Comparison of ENCODE assay signal across 28 cellular contexts in the genomic region with DNA sequence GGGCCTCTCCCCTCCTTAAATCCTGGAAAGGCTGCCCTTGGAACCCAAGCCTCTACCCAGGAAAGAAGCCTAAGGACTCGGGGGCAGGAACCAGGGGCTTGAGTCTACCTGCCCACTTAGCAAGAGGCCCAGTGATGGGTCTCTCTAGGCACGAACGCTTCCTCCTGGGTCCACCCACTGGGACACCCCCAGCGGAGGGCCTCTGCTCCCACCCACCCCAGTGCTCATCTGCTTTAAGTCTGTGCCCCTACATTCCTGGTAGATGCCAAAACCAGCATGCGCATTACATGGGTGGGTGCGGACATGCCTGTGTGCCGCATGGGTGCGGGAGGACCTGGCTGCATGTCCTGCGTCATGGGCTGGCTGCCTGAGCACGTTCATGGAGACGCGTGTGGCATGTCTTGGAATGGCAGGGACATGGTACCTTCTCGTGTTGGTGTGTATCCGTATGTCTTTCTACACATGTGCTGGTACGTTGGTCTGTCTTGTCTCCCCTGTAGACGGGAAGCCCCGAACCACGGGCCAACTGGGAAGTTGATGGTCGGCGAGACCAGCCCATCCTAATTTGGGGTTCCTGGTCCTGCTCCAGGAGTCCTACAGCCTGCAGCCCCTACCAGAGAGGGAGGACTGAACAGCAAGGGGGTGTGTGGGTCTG. TPM values are rescaled to one million over a fixed set of nuclear protein-coding genes. Genes with fewer than 3 reads are reported as not detected.
A peak's percentile ranks its signal among the peaks of the same experiment; 100 is the strongest.
DNase-seq lines count a peak whose midpoint lies in the region; FAIRE-seq and TF ChIP-seq lines count a peak whose summit lies in the region.
"Had no signal": no experiment of that assay in that cellular context is flagged by ENCODE, and none has a peak within 500 bp of the region (broad histone marks: within the 10 kb centered on the region; RNA-seq: fewer than 3 reads in every experiment).

No MANE protein-coding gene starts in this region.

- peaks cover 4 to 10% of the 10 kb centered on the region in 2 experiments; a peak in 2 of 4 replicates for H3K4me1 Mint-ChIP-seq in H9
- H3K4me1 Mint-ChIP-seq: B cell had no signal

- H3K9me3 Mint-ChIP-seq in H9 = no peaks in the 10 kb centered on the region
- H3K9me3 Mint-ChIP-seq: CD8-positive, alpha-beta T cell; HFFc6 had no signal

- CTCF ChIA-PET in H1 (lab: Charles Lee; ENCODE audit: partially characterized antibody) = no interaction called here

- H3K36me3 ChIP-seq in H1 (ENCODE audit: control insufficient read depth in 2 of 4, insufficient read depth in 4 of 4, low read length in 3 of 4) = no peaks in the 10 kb centered on the region
- H3K36me3 ChIP-seq: HAP-1, MG63 had no signal

- no peaks in the 10 kb centered on the region for H3K9me3 ChIP-seq in H1 (ENCODE audit: insufficient read depth in 2 of 2, low read depth in 1 of 2, low read length in 1 of 2)
- H3K9me3 ChIP-seq in H9 (ENCODE audit: control insufficient read depth, low read depth, low read length) = no peaks in the 10 kb centered on the region
- H3K9me3 ChIP-seq: Caco-2, HAP-1, MG63 had no signal

- H3K4me3 ChIP-seq in H1 (ENCODE audit: extremely low read depth in 1 of 4, insufficient read depth in 2 of 4, low read depth in 3 of 4, low read length in 4 of 4) = no peak overlapping the region
- H3K4me3 ChIP-seq: GM12878, GM23248, HAP-1, MG63 had no signal

- TF ChIP-seq CTCF in H1 (IDR thresholded peaks at IDR 0.05; ENCODE audit: control extremely low read depth in 1 of 3, insufficient read depth in 1 of 3, low read depth in 1 of 3, low read length in 3 of 3) (no peak), GM10266 (IDR thresholded peaks at IDR 0.05; ENCODE audit: control insufficient read depth, insufficient read depth, low read depth, missing control alignments) (no peak), H9 (conservative IDR thresholded peaks at IDR 0.05) (no peak)

- no peak for TF ChIP-seq POLR2A in H1 (IDR thresholded peaks at IDR 0.05; ENCODE audit: control extremely low read depth in 1 of 2, low read depth in 2 of 2, low read length in 2 of 2)

- H3K79me1 ChIP-seq in H1 (ENCODE audit: low read depth, low read length) (no peaks in the 10 kb centered on the region), H9 (ENCODE audit: insufficient read depth, low read depth, low read length, poor library complexity, severe bottlenecking) (no peaks in the 10 kb centered on the region)

- H3K23me2 ChIP-seq in H1 (ENCODE audit: low read depth, low read length) = no peaks in the 10 kb centered on the region
- no peaks in the 10 kb centered on the region for H3K23me2 ChIP-seq in H9 (ENCODE audit: insufficient read length, low read depth, low read length, poor library complexity, severe bottlenecking)

- H3K79me2 ChIP-seq in H1 (ENCODE audit: control insufficient read depth in 1 of 2, insufficient read depth in 2 of 2, low read length in 2 of 2) (no peaks in the 10 kb centered on the region), H9 (ENCODE audit: insufficient read depth, low read length) (no peaks in the 10 kb centered on the region)

- H4K91ac ChIP-seq in H1 (replicated peaks; ENCODE audit: insufficient read length, low read length) = no peak overlapping the region
- H4K91ac ChIP-seq in H9 (ENCODE audit: insufficient read length, low read depth, low read length) = no peak overlapping the region

- no peak overlapping the region; a peak in 1 of 5 replicates for H3K4me3 Mint-ChIP-seq in H9
- H3K4me3 Mint-ChIP-seq: B cell; CD8-positive, alpha-beta T cell; HFFc6 had no signal

- H3K4ac ChIP-seq in H1 (replicated peaks; ENCODE audit: insufficient read length, low read depth, low read length) = no peak overlapping the region
- no peak overlapping the region for H3K4ac ChIP-seq in H9 (ENCODE audit: low read depth, low read length)

- no peaks in the 10 kb centered on the region; a peak in 2 of 7 replicates for H3K27me3 ChIP-seq in H1 (replicated peaks in 1 of 4; ENCODE audit: control insufficient read depth in 3 of 4, extremely low read depth in 1 of 4, insufficient read depth in 3 of 4, low read length in 3 of 4)
- no peaks in the 10 kb centered on the region for H3K27me3 ChIP-seq in H9 (ENCODE audit: insufficient read depth, low read length)
- H3K27me3 ChIP-seq: MG63 had no signal

- H3K27ac ChIP-seq in caudate nucleus (ENCODE audit: low read depth, low read length) = peak overlapping the region; percentile 32
- H3K27ac ChIP-seq in H1 (ENCODE audit: low read depth, low read length) = no peak overlapping the region
- peak overlapping the region; percentile 82 for H3K27ac ChIP-seq in temporal lobe (ENCODE audit: low read depth, low read length)
- no peak overlapping the region for H3K27ac ChIP-seq in H9 (ENCODE audit: insufficient read length, low read depth, low read length)
- H3K27ac ChIP-seq: C4-2B, GM23248 had no signal

- no peak overlapping the region for H2AFZ ChIP-seq in H1 (ENCODE audit: low read length)
- no peak overlapping the region for H2AFZ ChIP-seq in H9 (ENCODE audit: low read length)
- H2AFZ ChIP-seq: GM23248 had no signal

- H3K4me1 ChIP-seq in H1 (replicated peaks in 1 of 4; ENCODE audit: control insufficient read depth in 3 of 4, insufficient read depth in 4 of 4, low read length in 3 of 4) = no peaks in the 10 kb centered on the region; a peak in 1 of 7 replicates
- no peaks in the 10 kb centered on the region for H3K4me1 ChIP-seq in H9 (ENCODE audit: insufficient read depth, low read length)
- H3K4me1 ChIP-seq: Caco-2, HAP-1 had no signal

- H2BK15ac ChIP-seq in H1 (ENCODE audit: low read length) = no peak overlapping the region
- no peak overlapping the region for H2BK15ac ChIP-seq in H9 (ENCODE audit: low read depth, low read length)

- TF ChIP-seq RAD21 in H1 (IDR thresholded peaks at IDR 0.05 in 1 of 2, conservative IDR thresholded peaks at IDR 0.05 in 1 of 2; ENCODE audit: low read depth in 2 of 2, low read length in 2 of 2) = no peak

- FAIRE-seq in H1 (lab: Jason Lieb, UNC) = no peak
- FAIRE-seq: G401.6, GM12878 had no signal

- no peak overlapping the region for H3T11ph ChIP-seq in H9 (ENCODE audit: low read length)

- H4K8ac ChIP-seq in H1 (ENCODE audit: extremely low read depth, insufficient read depth, low read length) = no peak overlapping the region
- no peak overlapping the region for H4K8ac ChIP-seq in H9 (replicated peaks; ENCODE audit: insufficient read length, low read depth, low read length)

- peaks cover 7% of the 10 kb centered on the region for H3K27me3 Mint-ChIP-seq in H9 (ENCODE audit: low read depth)
- H3K27me3 Mint-ChIP-seq: B cell had no signal

- TF ChIP-seq EP300 in H1 (IDR thresholded peaks at IDR 0.05; ENCODE audit: borderline replicate concordance in 1 of 2, low read depth in 2 of 2, low read length in 2 of 2) = no peak

- no peak overlapping the region; a peak in 1 of 7 replicates for H3K9ac ChIP-seq in H1 (replicated peaks in 1 of 4; ENCODE audit: extremely low read depth in 1 of 4, low read depth in 3 of 4, low read length in 3 of 4)
- no peak overlapping the region for H3K9ac ChIP-seq in H9 (ENCODE audit: extremely low read depth, insufficient read length, low read length)
- H3K9ac ChIP-seq: GM23248 had no signal

- no peak overlapping the region for H2BK120ac ChIP-seq in H1 (replicated peaks; ENCODE audit: low read depth, low read length)
- H2BK120ac ChIP-seq in H9 (ENCODE audit: low read depth, low read length, poor library complexity, severe bottlenecking) = no peak overlapping the region

- POLR2A ChIA-PET in H1 (lab: Charles Lee; ENCODE audit: partially characterized antibody) = no interaction called here

- H3K4me2 ChIP-seq in H1 (ENCODE audit: insufficient read depth in 1 of 2, low read depth in 2 of 2, low read length in 2 of 2) = no peak overlapping the region
- H3K4me2 ChIP-seq in H9 (ENCODE audit: insufficient read depth, insufficient read length, low read length) = no peak overlapping the region

- 88% methylated on average over 17 of the region's 20 CpGs; no CpG with 5 or more reads in 1 of the 2 experiments for WGBS in H1 (ENCODE audit: extremely low coverage in 1 of 2, insufficient coverage in 1 of 2, insufficient read length in 1 of 2, insufficient replicate concordance in 2 of 2, low coverage in 1 of 2, low lambda C conversion rate in 2 of 2, missing lambda C conversion rate in 1 of 2), 2 experiments
- no CpG with 5 or more reads among the region's 20 CpGs for WGBS in H9 (ENCODE audit: extremely low coverage, insufficient read length, low lambda C conversion rate)

- H4K20me1 ChIP-seq in H1 (replicated peaks in 1 of 2; ENCODE audit: control insufficient read depth in 1 of 2, insufficient read depth in 2 of 2, low read length in 2 of 2) (peaks cover 0 to 2% of the 10 kb centered on the region in 2 experiments), H9 (ENCODE audit: control insufficient read depth, insufficient read depth, insufficient read length) (no peaks in the 10 kb centered on the region)

- no peak overlapping the region for H3K27ac Mint-ChIP-seq in H9
- H3K27ac Mint-ChIP-seq: B cell; CD8-positive, alpha-beta T cell; HFFc6 had no signal

- H2BK12ac ChIP-seq in H1 (ENCODE audit: low read depth, low read length) (no peak overlapping the region), H9 (ENCODE audit: insufficient read length, low read depth, low read length) (no peak overlapping the region)

- H2BK20ac ChIP-seq in H1 (ENCODE audit: low read length) (no peak overlapping the region; the same call in 1 of the 2 replicates), H9 (ENCODE audit: low read depth, low read length, poor library complexity, severe bottlenecking) (no peak overlapping the region)

- H3K23ac ChIP-seq in H1 (ENCODE audit: insufficient read length) (no peak overlapping the region), H9 (ENCODE audit: insufficient read length, low read depth, low read length) (no peak overlapping the region)

- H3K18ac ChIP-seq in H1 (ENCODE audit: extremely low read depth, low read length) (no peak overlapping the region), H9 (ENCODE audit: insufficient read length, low read depth, low read length) (no peak overlapping the region)

- H2BK5ac ChIP-seq in H1 (ENCODE audit: low read depth, low read length) = peak overlapping the region; percentile 21; the same call in 1 of the 2 replicates
- H2BK5ac ChIP-seq in H9 (ENCODE audit: insufficient read length, low read length) = no peak overlapping the region

- H3K36me3 Mint-ChIP-seq in H9 (ENCODE audit: insufficient read depth in 1 of 3, low read depth in 3 of 3) = no peaks in the 10 kb centered on the region; a peak in 1 of 7 replicates

- H3K14ac ChIP-seq in H1 (ENCODE audit: insufficient read length) (no peak overlapping the region), H9 (ENCODE audit: insufficient read depth, low read length) (no peak overlapping the region)

- H3K56ac ChIP-seq in H1 (replicated peaks; ENCODE audit: insufficient read length, low read depth, low read length) (no peak overlapping the region), H9 (ENCODE audit: insufficient read length, low read depth, low read length) (no peak overlapping the region)

- DNase-seq in caudate nucleus (lab: John Stamatoyannopoulos, UW) (no peak), H1 (ENCODE audit: low read depth in 1 of 2, low spot score in 2 of 2) (no peak), mesenteric fat pad (ENCODE audit: low spot score) (peak; percentile 77), GM10266 (ENCODE audit: extremely low spot score) (no peak), H9 (no peak)
- DNase-seq in activated T-cell treated with anti-CD3 and anti-CD28 coated beads, Interleukin-2, amount 50 U/mL, for 48 hours = no peak
- DNase-seq: Caco-2; CD8-positive, alpha-beta T cell; GM23248; HFFc6; IMR-90; KG1; MG63; NCI-H1417; NCI-H1694; NCI-H2029 treated with DMSO at 0.1 percent for 48 hours; NCI-H446 treated with DMSO at 0.1 percent for 48 hours; NCI-H526; NCI-H82; NK-92 treated with Interleukin-12 subunit alpha and Interleukin-12 subunit beta, amount 100 ng/mL, for 24 hours; Right ventricle myocardium superior; RPMI8226 had no signal

- H2AK5ac ChIP-seq in H1 (ENCODE audit: low read depth, low read length) (no peak overlapping the region), H9 (ENCODE audit: insufficient read length, low read length) (no peak overlapping the region)

- H4K5ac ChIP-seq in H1 (ENCODE audit: insufficient read length, low read depth, low read length) = no peak overlapping the region
- no peak overlapping the region for H4K5ac ChIP-seq in H9 (ENCODE audit: insufficient read length, low read depth, low read length)

RNA-seq across cellular contexts. Expression of a gene that starts 29.3 kb away (rescaled TPM):
- 4.0 and 4.9 TPM in 2 replicates for total RNA-seq in H1 (2021; fragmentation: NEBNext Ultra II Directional; extraction: Animal tissue kit (Norgen Biotek cat#: 25700))
- 0.98 and 1.5 TPM in 2 replicates for polyA plus RNA-seq in H1 (2011; rRNA removed)
- polyA plus RNA-seq in H1 (2011; cell fraction: cytosol; rRNA removed) = 1.0 TPM
- polyA plus RNA-seq in H1 (2011; cell fraction: nucleus; rRNA removed) = 2.5 TPM
- polyA plus RNA-seq in H1 (2012, experiment 1 of 2) = 2.0 to 3.4 TPM (median 3.1 TPM) in 4 replicates
- 2.5 TPM for polyA plus RNA-seq in H1 (2012, experiment 2 of 2)
- polyA plus RNA-seq in H1 (2013, experiment 1 of 2) = 1.8 TPM
- 1.7 TPM for polyA plus RNA-seq in H1 (2013, experiment 2 of 2)
- polyA minus RNA-seq in H1 (2011; rRNA and poly(A)+ RNA removed) = 0.50 and 0.59 TPM in 2 replicates
- 1.2 TPM for polyA minus RNA-seq in H1 (2011; cell fraction: cytosol; rRNA and poly(A)+ RNA removed)
- 2.1 TPM for polyA minus RNA-seq in H1 (2011; cell fraction: nucleus; rRNA and poly(A)+ RNA removed)
- total RNA-seq in mesenteric fat pad (4.9 TPM), temporal lobe (13.5 TPM), H9 (2021) (1.8 TPM in 2 replicates)

RNA-seq across cellular contexts. Expression of a gene that starts 33.5 kb away (rescaled TPM):
- total RNA-seq in H1 (2021; fragmentation: NEBNext Ultra II Directional; extraction: Animal tissue kit (Norgen Biotek cat#: 25700)) = 3.6 and 4.2 TPM in 2 replicates
- 5.9 and 6.7 TPM in 2 replicates for polyA plus RNA-seq in H1 (2011; rRNA removed)
- 7.0 TPM for polyA plus RNA-seq in H1 (2011; cell fraction: cytosol; rRNA removed)
- 5.8 TPM for polyA plus RNA-seq in H1 (2011; cell fraction: nucleus; rRNA removed)
- polyA plus RNA-seq in H1 (2012, experiment 1 of 2) = 3.0 to 6.0 TPM (median 5.0 TPM) in 4 replicates
- 3.0 TPM for polyA plus RNA-seq in H1 (2012, experiment 2 of 2)
- polyA plus RNA-seq in H1 (2013, experiment 1 of 2) = 3.0 TPM
- 2.9 TPM for polyA plus RNA-seq in H1 (2013, experiment 2 of 2)
- 1.4 and 1.5 TPM in 2 replicates for polyA minus RNA-seq in H1 (2011; rRNA and poly(A)+ RNA removed)
- 2.7 TPM for polyA minus RNA-seq in H1 (2011; cell fraction: cytosol; rRNA and poly(A)+ RNA removed)
- polyA minus RNA-seq in H1 (2011; cell fraction: nucleus; rRNA and poly(A)+ RNA removed) = 1.1 TPM
- total RNA-seq in mesenteric fat pad = 7.2 TPM
- 2.7 TPM for total RNA-seq in temporal lobe
- total RNA-seq in H9 (2021) = 1.9 and 3.1 TPM in 2 replicates

Comparison
In these comparisons a context has a peak if more than half of its experiments do, and no peak if none do; other contexts are left out.
1. H3K27ac ChIP-seq: peak in caudate nucleus (single experiment) and temporal lobe (single experiment); none in H1 (single experiment) and H9 (single experiment).